18 cellular contexts compared by ENCODE assay signal in genomic region chr11:110955797-110956196, GRCh38.
"Had no signal": no experiment of that assay in that cellular context is flagged by ENCODE, and none has a peak within 500 bp of the region (broad histone marks: within the 10 kb centered on the region; RNA-seq: fewer than 3 reads in every experiment).

No MANE protein-coding gene starts in this region.

- H3K36me3 Mint-ChIP-seq: activated naive CD8-positive, alpha-beta T cell treated with anti-CD3 and anti-CD28 coated beads, Interleukin-2, amount 10 ng/mL, durations not matched to agents 7 days and 5 days; naive thymus-derived CD8-positive, alpha-beta T cell; stimulated activated memory B cell treated with anti-CD40 and anti-IgM and Interleukin-4, amounts not matched to agents 10 μg/mL and 1 μg/mL and 100 μg/mL, for 72 hours; type B pancreatic cell had no signal

- H3K9me3 Mint-ChIP-seq: activated CD4-positive, alpha-beta memory T cell treated with anti-CD3 and anti-CD28 coated beads, Interleukin-2, amount 10 ng/mL, durations not matched to agents 7 days and 5 days; activated naive CD8-positive, alpha-beta T cell treated with anti-CD3 and anti-CD28 coated beads, Interleukin-2, amount 10 ng/mL, durations not matched to agents 7 days and 5 days; activated T-helper 2 cell treated with anti-CD3 and anti-CD28 coated beads, Interferon-gamma antibody, Interleukin-2, Interleukin-4, amounts not matched to agents 10 μg/mL and 5 μg/mL and 100 μg/mL, durations not matched to agents 14 hours and 24 hours and 36 hours; naive thymus-derived CD8-positive, alpha-beta T cell; stimulated activated memory B cell treated with anti-CD40 and anti-IgM and Interleukin-4, amounts not matched to agents 10 μg/mL and 1 μg/mL and 100 μg/mL, for 72 hours; type B pancreatic cell had no signal

- ATAC-seq: gastroesophageal sphincter; heart right ventricle; naive thymus-derived CD8-positive, alpha-beta T cell; stimulated activated memory B cell treated with anti-CD40 and anti-IgM and Interleukin-4, amounts not matched to agents 10 μg/mL and 1 μg/mL and 100 μg/mL, for 72 hours had no signal

- H3K27me3 Mint-ChIP-seq: activated CD4-positive, alpha-beta memory T cell treated with anti-CD3 and anti-CD28 coated beads, Interleukin-2, amount 10 ng/mL, durations not matched to agents 7 days and 5 days; stimulated activated memory B cell treated with anti-CD40 and anti-IgM and Interleukin-4, amounts not matched to agents 10 μg/mL and 1 μg/mL and 100 μg/mL, for 72 hours; type B pancreatic cell had no signal

- H3K4me3 ChIP-seq: breast epithelium, gastroesophageal sphincter, heart right ventricle, spleen, testis had no signal

- H3K27ac Mint-ChIP-seq: activated CD4-positive, alpha-beta memory T cell treated with anti-CD3 and anti-CD28 coated beads, Interleukin-2, amount 10 ng/mL, durations not matched to agents 7 days and 5 days; activated naive CD8-positive, alpha-beta T cell treated with anti-CD3 and anti-CD28 coated beads, Interleukin-2, amount 10 ng/mL, durations not matched to agents 7 days and 5 days; activated T-helper 2 cell treated with anti-CD3 and anti-CD28 coated beads, Interferon-gamma antibody, Interleukin-2, Interleukin-4, amounts not matched to agents 10 μg/mL and 5 μg/mL and 100 μg/mL, durations not matched to agents 14 hours and 24 hours and 36 hours; naive thymus-derived CD8-positive, alpha-beta T cell; stimulated activated memory B cell treated with anti-CD40 and anti-IgM and Interleukin-4, amounts not matched to agents 10 μg/mL and 1 μg/mL and 100 μg/mL, for 72 hours; type B pancreatic cell had no signal

- H3K4me1 Mint-ChIP-seq: activated CD4-positive, alpha-beta memory T cell treated with anti-CD3 and anti-CD28 coated beads, Interleukin-2, amount 10 ng/mL, durations not matched to agents 7 days and 5 days; activated naive CD8-positive, alpha-beta T cell treated with anti-CD3 and anti-CD28 coated beads, Interleukin-2, amount 10 ng/mL, durations not matched to agents 7 days and 5 days; naive thymus-derived CD8-positive, alpha-beta T cell had no signal

- DNase-seq: activated CD4-positive, alpha-beta memory T cell treated with anti-CD3 and anti-CD28 coated beads, Interleukin-2, amount 10 ng/mL, durations not matched to agents 7 days and 5 days; activated CD4-positive, alpha-beta T cell treated with anti-CD3 and anti-CD28 coated beads for 4 hours; activated naive CD4-positive, alpha-beta T cell treated with Interleukin-2 at 50 U/mL for 16 hours; activated naive CD8-positive, alpha-beta T cell treated with anti-CD3 and anti-CD28 coated beads, Interleukin-2, amount 10 ng/mL, durations not matched to agents 7 days and 5 days; activated T-cell treated with anti-CD3 and anti-CD28 coated beads, Interleukin-2, amount 50 U/mL, for 1 hour; effector CD4-positive, alpha-beta T cell; heart right ventricle; mesenchymal stem cell; naive thymus-derived CD8-positive, alpha-beta T cell; spleen; stimulated activated CD4-positive, alpha-beta T cell treated with anti-CD3 and anti-CD28 coated beads, Interleukin-4, amount 100 ng/mL, for 4 hours; T1000; testis had no signal

- H3K4me3 Mint-ChIP-seq: activated CD4-positive, alpha-beta memory T cell treated with anti-CD3 and anti-CD28 coated beads, Interleukin-2, amount 10 ng/mL, durations not matched to agents 7 days and 5 days; activated naive CD8-positive, alpha-beta T cell treated with anti-CD3 and anti-CD28 coated beads, Interleukin-2, amount 10 ng/mL, durations not matched to agents 7 days and 5 days; naive thymus-derived CD8-positive, alpha-beta T cell; stimulated activated memory B cell treated with anti-CD40 and anti-IgM and Interleukin-4, amounts not matched to agents 10 μg/mL and 1 μg/mL and 100 μg/mL, for 72 hours; type B pancreatic cell had no signal
